ENCODE assay signal across 27 cellular contexts in genomic region chr3:70870576-70870975, GRCh38.
"Had no signal": no experiment of that assay in that cellular context is flagged by ENCODE, and none has a peak within 500 bp of the region (broad histone marks: within the 10 kb centered on the region; RNA-seq: fewer than 3 reads in every experiment).

No MANE protein-coding gene starts in this region.

- H3K27me3 ChIP-seq: stomach, suprapubic skin, testis, thyroid gland, tibial artery, tibial nerve, transverse colon, upper lobe of left lung, upper lobe of right lung, uterus, vagina had no signal

- H3K36me3 ChIP-seq: stomach, suprapubic skin, thoracic aorta, thyroid gland, tibial artery, tibial nerve, transverse colon, upper lobe of left lung, upper lobe of right lung, uterus, vagina had no signal

- H3K27ac ChIP-seq: stomach, suprapubic skin, testis, thoracic aorta, thyroid gland, tibial artery, tibial nerve, transverse colon, uterus, vagina had no signal

- DNase-seq: stimulated activated CD4-positive, alpha-beta T cell treated with anti-CD3 and anti-CD28 coated beads, Interleukin-2, amount 100 ng/mL, for 48 hours; stimulated activated CD4-positive, alpha-beta T cell treated with anti-CD3 and anti-CD28 coated beads, Interleukin-4, amount 100 ng/mL, for 1 hour; stimulated activated CD4-positive, alpha-beta T cell treated with anti-CD3 and anti-CD28 coated beads, Interleukin-4, amount 100 ng/mL, for 24 hours; stimulated activated CD4-positive, alpha-beta T cell treated with anti-CD3 and anti-CD28 coated beads, Interleukin-4, amount 100 ng/mL, for 4 hours; stimulated activated CD8-positive, alpha-beta memory T cell treated with anti-CD3 and anti-CD28 coated beads, Interleukin-4, amount 100 ng/mL, for 48 hours; stimulated activated naive B cell treated with anti-CD40 and anti-IgM and Interleukin-4, amounts not matched to agents 10 μg/mL and 1 μg/mL and 100 μg/mL, for 72 hours; stimulated activated naive CD4-positive, alpha-beta T cell; stimulated activated naive CD4-positive, alpha-beta T cell treated with Interleukin-2 at 50 U/mL for 16 hours; stimulated activated naive CD8-positive, alpha-beta T cell treated with anti-CD3 and anti-CD28 coated beads, Interleukin-15, amount 100 ng/mL, for 72 hours; stimulated activated naive CD8-positive, alpha-beta T cell treated with anti-CD3 and anti-CD28 coated beads, Interleukin-15, Interleukin-2, amounts not matched to agents 100 U/mL and 50 U/mL, for 24 hours; stomach; substantia nigra; testis; thyroid gland; tibial artery; transverse colon; trophoblast cell; upper lobe of left lung; upper lobe of right lung; uterus had no signal

- H3K4me3 ChIP-seq: stomach, suprapubic skin, testis, thoracic aorta, thyroid gland, tibial artery, tibial nerve, transverse colon, upper lobe of left lung, upper lobe of right lung, uterus, vagina had no signal

- FAIRE-seq: urothelium cell line had no signal

- H3K4me1 ChIP-seq: stomach, suprapubic skin, testis, thyroid gland, tibial artery, tibial nerve, transverse colon, upper lobe of left lung, upper lobe of right lung, uterus, vagina had no signal

- H3K9me3 ChIP-seq: testis, thoracic aorta, thyroid gland, tibial artery, transverse colon, uterus, vagina had no signal

- ATAC-seq: stimulated activated effector memory CD8-positive, alpha-beta T cell treated with anti-CD3 and anti-CD28 coated beads, Interleukin-12 subunit alpha, Interleukin-12 subunit beta, amount 100 ng/mL, for 72 hours; stimulated activated memory B cell treated with anti-CD40 and anti-IgM and Interleukin-4, amounts not matched to agents 10 μg/mL and 1 μg/mL and 100 μg/mL, for 72 hours; stimulated activated naive B cell treated with anti-CD40 and anti-IgM and Interleukin-4, amounts not matched to agents 10 μg/mL and 1 μg/mL and 100 μg/mL, for 72 hours; stimulated activated naive CD8-positive, alpha-beta T cell treated with anti-CD3 and anti-CD28 coated beads, Interleukin-15, amount 100 ng/mL, for 72 hours; stimulated activated naive CD8-positive, alpha-beta T cell treated with anti-CD3 and anti-CD28 coated beads, Interleukin-15, Interleukin-2, amounts not matched to agents 100 U/mL and 50 U/mL, for 24 hours; upper lobe of right lung had no signal
